8 cellular contexts compared by ENCODE assay signal in genomic region chr22:30217698-30218565, GRCh38. TPM values are rescaled to one million over a fixed set of nuclear protein-coding genes. Genes with fewer than 3 reads are reported as not detected.
DNase-seq lines count a peak whose midpoint lies in the region; ATAC-seq and TF ChIP-seq lines count a peak whose summit lies in the region.
"Had no signal": no experiment of that assay in that cellular context is flagged by ENCODE, and none has a peak within 500 bp of the region (broad histone marks: within the 10 kb centered on the region; RNA-seq: fewer than 3 reads in every experiment).

No MANE protein-coding gene starts in this region.

- H3K4me3 Mint-ChIP-seq in T-helper 17 cell, result no peak overlapping the region
- H3K4me3 Mint-ChIP-seq in effector memory CD8-positive, alpha-beta T cell, result no peak overlapping the region
- H3K4me3 Mint-ChIP-seq: memory B cell had no signal

- no peaks in the 10 kb centered on the region for H3K27me3 Mint-ChIP-seq in T-helper 17 cell
- no peaks in the 10 kb centered on the region for H3K27me3 Mint-ChIP-seq in effector memory CD8-positive, alpha-beta T cell

- H3K4me1 Mint-ChIP-seq in T-helper 17 cell, result peaks cover 51% of the 10 kb centered on the region
- H3K4me1 Mint-ChIP-seq in effector memory CD8-positive, alpha-beta T cell (ENCODE audit: low read depth in 2 of 2), result peaks cover 34 to 43% of the 10 kb centered on the region in 2 donors

- H3K27ac ChIP-seq in RWPE1, result peak overlapping the region; percentile 70
- peak overlapping the region in 12 of 21 experiments; percentile 2 to 76 (median 42) for H3K27ac ChIP-seq in skin epidermis

- H3K36me3 Mint-ChIP-seq in T-helper 17 cell (ENCODE audit: low read depth), result no peaks in the 10 kb centered on the region
- peaks cover 4% of the 10 kb centered on the region for H3K36me3 Mint-ChIP-seq in effector memory CD8-positive, alpha-beta T cell (ENCODE audit: insufficient read depth)
- H3K36me3 Mint-ChIP-seq: memory B cell had no signal

- H3K4me3 ChIP-seq in fibroblast of the aortic adventitia (ENCODE audit: low read depth, low read length) (no peak overlapping the region), skin epidermis (no peak overlapping the region)

- no peak for ATAC-seq in T-helper 17 cell
- no peak for ATAC-seq in HG03565 (IDR thresholded peaks at IDR 0.05; ENCODE audit: unreplicated experiment)
- ATAC-seq in effector memory CD8-positive, alpha-beta T cell (replicated peaks), result no peak

- no peaks in the 10 kb centered on the region for H3K9me3 ChIP-seq in T-helper 17 cell (ENCODE audit: control insufficient read depth, low read length, poor library complexity, severe bottlenecking)

- DNase-seq in G401 (ENCODE audit: low spot score) (peak; percentile 66), RWPE1 (ENCODE audit: low spot score) (no peak), fibroblast of the aortic adventitia (ENCODE audit: low read depth) (peak; percentile 78), T-helper 17 cell (no peak)
- DNase-seq in effector memory CD8-positive, alpha-beta T cell, result no peak

- in situ Hi-C loops in G401 (cut with HindIII; ENCODE audit: low sequenced_read_pairs), result no loop called here

- POLR2A ChIA-PET in RWPE1 (lab: Yijun Ruan, JAX; ENCODE audit: low non-redundant PET), result no interaction called here

- no peak for TF ChIP-seq CTCF in RWPE1 (conservative IDR thresholded peaks at IDR 0.05; ENCODE audit: low read depth)
- no peak for TF ChIP-seq CTCF in fibroblast of the aortic adventitia (IDR thresholded peaks at IDR 0.05; ENCODE audit: insufficient read depth, low read length)

- CTCF ChIA-PET in RWPE1 (lab: Yijun Ruan, JAX), result interaction anchor here (0.7 kb wide), 1 partner anchor 261 kb away, joined by 3 read pairs; no protein-coding TSS in a partner anchor

- H3K27ac Mint-ChIP-seq in T-helper 17 cell, result no peak overlapping the region
- H3K27ac Mint-ChIP-seq in effector memory CD8-positive, alpha-beta T cell, result peak overlapping the region in 1 of 2 donors; percentile 45
- H3K27ac Mint-ChIP-seq: memory B cell had no signal

- H3K9me3 Mint-ChIP-seq in effector memory CD8-positive, alpha-beta T cell, result no peaks in the 10 kb centered on the region
- H3K9me3 Mint-ChIP-seq: memory B cell had no signal

RNA-seq across cellular contexts. Expression of gene LIF, which starts 28.6 kb away (rescaled TPM):
- total RNA-seq in G401 (2014; rRNA removed; shearing (Covaris generic)), result 24.5 and 36.5 TPM in 2 replicates
- 0.57 and 6.2 TPM in 2 replicates for total RNA-seq in fibroblast of the aortic adventitia (ENCODE audit: low replicate concordance)
- total RNA-seq in T-helper 17 cell, result 1 to 10 TPM; 1.8 to 5.3 TPM

RNA-seq across cellular contexts. Expression of gene OSM, which starts 48.7 kb away (rescaled TPM):
- not detected in 2 replicates for total RNA-seq in G401 (2014; rRNA removed; shearing (Covaris generic))
- not detected in 2 replicates for total RNA-seq in fibroblast of the aortic adventitia (ENCODE audit: low replicate concordance)
- total RNA-seq in T-helper 17 cell, result 10 to 100 TPM; 29.1 to 35.2 TPM

Comparison
In these comparisons a context has a peak if more than half of its experiments do, and no peak if none do; other contexts are left out.
1. DNase-seq: peak in G401 (single experiment) and fibroblast of the aortic adventitia (single experiment); none in RWPE1 (single experiment), T-helper 17 cell (0 of 3) and effector memory CD8-positive, alpha-beta T cell (0 of 3).
2. RNA of gene OSM, which starts 48.7 kb away (total RNA-seq): 29.1 to 35.2 TPM in T-helper 17 cell; not detected in G401 and not detected in fibroblast of the aortic adventitia; every median in the first group is over 10 times any median in the second.